In genomic region chr12:126874427-126875026, GRCh38 we compare ENCODE assay signal across 8 cellular contexts.
DNase-seq lines count a peak whose midpoint lies in the region; ATAC-seq, FAIRE-seq and TF ChIP-seq lines count a peak whose summit lies in the region.

No MANE protein-coding gene starts in this region.

- peak overlapping the region; percentile 42; the same call in 1 of the 3 replicates for H3K4me2 ChIP-seq in A549

- TF ChIP-seq EP300 in A549 (IDR thresholded peaks at IDR 0.05), result no peak

- ATAC-seq in A549 (peak; percentile 78 to 99; a peak in 5 of 6 replicates), GM18502 (IDR thresholded peaks at IDR 0.05; ENCODE audit: poor library complexity, unreplicated experiment) (peak; percentile 93), HG03095 (IDR thresholded peaks at IDR 0.05; ENCODE audit: unreplicated experiment) (peak; percentile 81)
- no peak for ATAC-seq in naive thymus-derived CD8-positive, alpha-beta T cell
- ATAC-seq in stimulated activated naive B cell treated with anti-CD40 and anti-IgM and Interleukin-4, amounts not matched to agents 10 μg/mL and 1 μg/mL and 100 μg/mL, for 72 hours (replicated peaks), result peak; percentile 78 to 83

- H3K9me3 ChIP-seq in A549, result no peaks in the 10 kb centered on the region

- FAIRE-seq in A549 (lab: Jason Lieb, UNC), result no peak

- POLR2A ChIA-PET in A549 (lab: Yijun Ruan, JAX), result no interaction called here
- POLR2A ChIA-PET in naive thymus-derived CD8-positive, alpha-beta T cell (lab: Charles Lee), result no interaction called here

- no peak for TF ChIP-seq POLR2A in A549 (IDR thresholded peaks at IDR 0.05; ENCODE audit: low read length)

- no peaks in the 10 kb centered on the region for H3K36me3 Mint-ChIP-seq in naive thymus-derived CD8-positive, alpha-beta T cell
- H3K36me3 Mint-ChIP-seq in stimulated activated naive B cell treated with anti-CD40 and anti-IgM and Interleukin-4, amounts not matched to agents 10 μg/mL and 1 μg/mL and 100 μg/mL, for 72 hours, result no peaks in the 10 kb centered on the region

- H3K4me1 ChIP-seq in A549, result no peaks in the 10 kb centered on the region

- TF ChIP-seq CTCF in A549 (IDR thresholded peaks at IDR 0.05) (peak; percentile 53), epithelial cell of proximal tubule (conservative IDR thresholded peaks at IDR 0.05; ENCODE audit: low read depth, low read length) (peak; percentile 74)

- H3K27me3 Mint-ChIP-seq in naive thymus-derived CD8-positive, alpha-beta T cell, result peaks cover under 1 to 8% (median 2%) of the 10 kb centered on the region in 5 donors
- H3K27me3 Mint-ChIP-seq in stimulated activated naive B cell treated with anti-CD40 and anti-IgM and Interleukin-4, amounts not matched to agents 10 μg/mL and 1 μg/mL and 100 μg/mL, for 72 hours, result peaks cover 0 to 5% of the 10 kb centered on the region in 2 donors

- CTCF ChIA-PET in A549 (lab: Yijun Ruan, JAX), result interaction anchor here (0.7 to 2.0 kb wide), 14 partner anchors 8 to 1691 kb away, joined by 3 to 8 read pairs (median 3); no protein-coding TSS in a partner anchor

- no peak overlapping the region for H3K4me3 ChIP-seq in A549
- H3K4me3 ChIP-seq in epithelial cell of proximal tubule (ENCODE audit: low read depth, low read length), result no peak overlapping the region

- H3K27ac Mint-ChIP-seq in naive thymus-derived CD8-positive, alpha-beta T cell, result no peak overlapping the region
- H3K27ac Mint-ChIP-seq in stimulated activated naive B cell treated with anti-CD40 and anti-IgM and Interleukin-4, amounts not matched to agents 10 μg/mL and 1 μg/mL and 100 μg/mL, for 72 hours, result no peak overlapping the region

- H3K9me3 Mint-ChIP-seq in naive thymus-derived CD8-positive, alpha-beta T cell, result no peaks in the 10 kb centered on the region
- no peaks in the 10 kb centered on the region for H3K9me3 Mint-ChIP-seq in stimulated activated naive B cell treated with anti-CD40 and anti-IgM and Interleukin-4, amounts not matched to agents 10 μg/mL and 1 μg/mL and 100 μg/mL, for 72 hours

- no peaks in the 10 kb centered on the region for H3K4me1 Mint-ChIP-seq in naive thymus-derived CD8-positive, alpha-beta T cell
- H3K4me1 Mint-ChIP-seq in stimulated activated naive B cell treated with anti-CD40 and anti-IgM and Interleukin-4, amounts not matched to agents 10 μg/mL and 1 μg/mL and 100 μg/mL, for 72 hours, result no peaks in the 10 kb centered on the region

- no peak overlapping the region for H3K4me3 Mint-ChIP-seq in naive thymus-derived CD8-positive, alpha-beta T cell
- H3K4me3 Mint-ChIP-seq in stimulated activated naive B cell treated with anti-CD40 and anti-IgM and Interleukin-4, amounts not matched to agents 10 μg/mL and 1 μg/mL and 100 μg/mL, for 72 hours, result no peak overlapping the region

- WGBS in A549 (ENCODE audit: missing lambda C conversion rate), result 25% methylated on average over 8 of the region's 8 CpGs

- peak; percentile 53 to 75; a peak in 4 of 5 replicates for TF ChIP-seq RAD21 in A549 (conservative IDR thresholded peaks at IDR 0.05 in 1 of 2, IDR thresholded peaks at IDR 0.05 in 1 of 2)

- no peak overlapping the region for H3K27ac ChIP-seq in A549

- DNase-seq in A549 (ENCODE audit: low read depth in 1 of 2, low spot score in 1 of 2), result peak; percentile 35 to 63
- peak; percentile 92 for DNase-seq in NCI-H82 (lab: John Stamatoyannopoulos, UW)
- DNase-seq in activated CD8-positive, alpha-beta memory T cell treated with anti-CD3 and anti-CD28 coated beads for 4 hours (ENCODE audit: low read depth in 2 of 2), result peak; percentile 3 to 11
- DNase-seq in epithelial cell of proximal tubule (ENCODE audit: low read depth), result no peak
- DNase-seq in naive thymus-derived CD8-positive, alpha-beta T cell, result peak in 9 of 10 donors; percentile 2 to 43 (median 29)
- DNase-seq in stimulated activated naive B cell treated with anti-CD40 and anti-IgM and Interleukin-4, amounts not matched to agents 10 μg/mL and 1 μg/mL and 100 μg/mL, for 72 hours, result peak; percentile 26

TF ChIP-seq in A549, 52 proteins besides CTCF, POLR2A, EP300 and RAD21:
- TF ChIP-seq SMC3 (IDR thresholded peaks at IDR 0.05) (peak; percentile 65), REST (IDR thresholded peaks at IDR 0.05) (no peak)
TF ChIP-seq in A549: peak in this region for 1.

Comparison
In these comparisons a context has a peak if more than half of its experiments do, and no peak if none do; other contexts are left out.
1. ATAC-seq: peak in A549 (2 of 2), GM18502 (single experiment), HG03095 (single experiment) and stimulated activated naive B cell treated with anti-CD40 and anti-IgM and Interleukin-4, amounts not matched to agents 10 μg/mL and 1 μg/mL and 100 μg/mL, for 72 hours (2 of 2); none in naive thymus-derived CD8-positive, alpha-beta T cell (0 of 2).